In the genomic region with DNA sequence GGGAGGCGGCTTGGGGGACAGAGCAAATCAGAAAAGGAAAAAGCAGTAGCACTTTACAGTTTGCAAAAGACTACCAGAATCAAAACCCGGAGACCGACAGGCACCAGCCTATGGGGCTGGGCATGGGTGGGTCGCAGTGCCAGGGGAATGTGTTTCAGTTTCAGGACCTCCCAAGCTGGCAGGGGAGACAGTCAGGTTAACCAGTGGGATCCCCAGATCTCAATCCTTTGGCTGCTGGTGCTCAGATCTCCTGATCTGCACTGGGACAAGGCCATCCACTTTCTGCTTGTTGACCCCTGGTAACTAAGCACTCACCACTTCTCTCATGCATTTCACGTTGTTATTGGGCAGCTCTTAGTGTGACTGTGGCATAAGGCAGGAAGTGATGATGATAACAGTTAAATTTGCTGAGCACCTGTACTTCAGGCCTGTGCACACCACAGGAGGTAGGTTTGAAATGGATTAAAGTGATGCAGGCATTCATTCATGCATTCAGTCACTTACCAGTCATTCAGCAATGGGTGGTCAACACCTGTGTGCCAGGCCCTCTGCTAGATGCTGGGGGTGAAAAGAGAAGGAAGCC, we compare ENCODE assay signal across 1 cellular context.
TF ChIP-seq lines count a peak whose summit lies in the region.

No MANE protein-coding gene starts in this region.

TF ChIP-seq in H1, 55 proteins besides CTCF, POLR2A, EP300 and RAD21:
- TF ChIP-seq SRF (IDR thresholded peaks at IDR 0.05; ENCODE audit: low read depth, low read length) (no peak), GTF2F1 (IDR thresholded peaks at IDR 0.05; ENCODE audit: borderline replicate concordance, low read depth, low read length) (no peak), PHF8 (conservative IDR thresholded peaks at IDR 0.05; ENCODE audit: low read depth, low read length) (no peak), TCF12 (IDR thresholded peaks at IDR 0.05; ENCODE audit: low read depth, low read length) (no peak), SIRT6 (IDR thresholded peaks at IDR 0.05; ENCODE audit: low read length) (no peak), EZH2 (IDR thresholded peaks at IDR 0.05; ENCODE audit: low read depth, low read length, severe bottlenecking) (no peak), CBX5 (IDR thresholded peaks at IDR 0.05; ENCODE audit: low read depth, low read length) (no peak), BCL11A (IDR thresholded peaks at IDR 0.05; ENCODE audit: low read depth in 2 of 2, low read length in 2 of 2) (no peak), TEAD4 (IDR thresholded peaks at IDR 0.05; ENCODE audit: low read depth, low read length) (no peak), CHD7 (IDR thresholded peaks at IDR 0.05; ENCODE audit: insufficient replicate concordance, low read length) (no peak), KDM1A (IDR thresholded peaks at IDR 0.05; ENCODE audit: borderline replicate concordance, low read length) (no peak), RBBP5 (IDR thresholded peaks at IDR 0.05; ENCODE audit: borderline replicate concordance, low read depth, low read length) (no peak), MAFK (IDR thresholded peaks at IDR 0.05; ENCODE audit: low read depth, low read length) (no peak), SP4 (IDR thresholded peaks at IDR 0.05; ENCODE audit: low read length) (no peak), RFX5 (IDR thresholded peaks at IDR 0.05; ENCODE audit: borderline replicate concordance, low read depth, low read length) (no peak), POLR2AphosphoS5 (IDR thresholded peaks at IDR 0.05; ENCODE audit: low read depth, low read length) (no peak), RNF2 (IDR thresholded peaks at IDR 0.05; ENCODE audit: borderline replicate concordance, low read depth, low read length, missing control alignments, poor library complexity, severe bottlenecking) (no peak), USF2 (IDR thresholded peaks at IDR 0.05; ENCODE audit: low read length) (no peak), NRF1 (IDR thresholded peaks at IDR 0.05; ENCODE audit: low read depth, low read length) (no peak)
- TF ChIP-seq, protein P1, sequence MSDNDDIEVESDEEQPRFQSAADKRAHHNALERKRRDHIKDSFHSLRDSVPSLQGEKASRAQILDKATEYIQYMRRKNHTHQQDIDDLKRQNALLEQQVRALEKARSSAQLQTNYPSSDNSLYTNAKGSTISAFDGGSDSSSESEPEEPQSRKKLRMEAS (IDR thresholded peaks at IDR 0.05), result no peak
